ENCODE assay signal across 8 cellular contexts in genomic region chrY:20575531-20576088, GRCh38. TPM values are rescaled to one million over a fixed set of nuclear protein-coding genes. Genes with fewer than 3 reads are reported as not detected.
DNase-seq lines count a peak whose midpoint lies in the region; ATAC-seq and TF ChIP-seq lines count a peak whose summit lies in the region.

Gene EIF1AY, plus strand, starts transcription at chrY:20575776. Its CDS starts 96 bp downstream, at chrY:20575872.

- H3K4me3 Mint-ChIP-seq in activated CD8-positive, alpha-beta T cell treated with anti-CD3 and anti-CD28 coated beads, Interleukin-2, amount 10 ng/mL, durations not matched to agents 7 days and 5 days, result peak within 1 kb of the TSS; percentile 88

- peak; percentile 93 for ATAC-seq in GM19372 (IDR thresholded peaks at IDR 0.05; ENCODE audit: low read depth, unreplicated experiment)
- ATAC-seq in activated CD8-positive, alpha-beta T cell treated with anti-CD3 and anti-CD28 coated beads, Interleukin-2, amount 10 ng/mL, durations not matched to agents 7 days and 5 days, result peak; percentile 97
- ATAC-seq in left ventricle myocardium superior, result peak; percentile 99
- ATAC-seq in HG02852 (IDR thresholded peaks at IDR 0.05; ENCODE audit: unreplicated experiment), result no peak

- peak within 1 kb of the TSS; percentile 97 for H3K27ac Mint-ChIP-seq in activated CD8-positive, alpha-beta T cell treated with anti-CD3 and anti-CD28 coated beads, Interleukin-2, amount 10 ng/mL, durations not matched to agents 7 days and 5 days

- H3K4me3 ChIP-seq in LNCaP clone FGC (ENCODE audit: low read depth, low read length), result peak within 1 kb of the TSS; percentile 87

- CTCF ChIA-PET in activated CD8-positive, alpha-beta T cell treated with anti-CD3 and anti-CD28 coated beads, Interleukin-2, amount 10 ng/mL, durations not matched to agents 7 days and 5 days (lab: Charles Lee), result interaction anchor here (0.9 to 1.2 kb wide), 2 partner anchors 73 to 167 kb away, joined by 3 read pairs; no protein-coding TSS in a partner anchor

- H3K4me1 Mint-ChIP-seq in activated CD8-positive, alpha-beta T cell treated with anti-CD3 and anti-CD28 coated beads, Interleukin-2, amount 10 ng/mL, durations not matched to agents 7 days and 5 days (ENCODE audit: low read depth), result peaks cover 27% of the 10 kb centered on the region

- peaks cover 17% of the 10 kb centered on the region for H3K36me3 Mint-ChIP-seq in activated CD8-positive, alpha-beta T cell treated with anti-CD3 and anti-CD28 coated beads, Interleukin-2, amount 10 ng/mL, durations not matched to agents 7 days and 5 days (ENCODE audit: low read depth)

- TF ChIP-seq CTCF in LNCaP clone FGC (IDR thresholded peaks at IDR 0.05; ENCODE audit: control insufficient read depth, extremely low read depth, insufficient read depth), result no peak

- DNase-seq in LNCaP clone FGC (ENCODE audit: low read depth) (peak; percentile 85), left ventricle myocardium superior (peak; percentile 90), HT-29 (ENCODE audit: low spot score) (no peak), NCI-H146 treated with DMSO at 0.1 percent for 48 hours (lab: John Stamatoyannopoulos, UW; ENCODE audit: unreplicated experiment) (no peak)
- DNase-seq in activated CD8-positive, alpha-beta T cell treated with anti-CD3 and anti-CD28 coated beads, Interleukin-2, amount 10 ng/mL, durations not matched to agents 7 days and 5 days, result peak; percentile 91
- peak; percentile 82 to 85 for DNase-seq in stimulated activated CD4-positive, alpha-beta T cell treated with anti-CD3 and anti-CD28 coated beads, Interleukin-2, amount 100 ng/mL, for 24 hours

- intact Hi-C loops in left ventricle myocardium superior (cut with micrococcal nuclease), result no loop called here

- POLR2A ChIA-PET in activated CD8-positive, alpha-beta T cell treated with anti-CD3 and anti-CD28 coated beads, Interleukin-2, amount 10 ng/mL, durations not matched to agents 7 days and 5 days (lab: Charles Lee), result interaction anchor here (0.6 to 1.3 kb wide), 8 partner anchors 47 to 1008 kb away, joined by 3 to 5 read pairs (median 3); no protein-coding TSS in a partner anchor

- no peaks in the 10 kb centered on the region for H3K9me3 Mint-ChIP-seq in activated CD8-positive, alpha-beta T cell treated with anti-CD3 and anti-CD28 coated beads, Interleukin-2, amount 10 ng/mL, durations not matched to agents 7 days and 5 days (ENCODE audit: insufficient read depth)

- H3K27me3 Mint-ChIP-seq in activated CD8-positive, alpha-beta T cell treated with anti-CD3 and anti-CD28 coated beads, Interleukin-2, amount 10 ng/mL, durations not matched to agents 7 days and 5 days (ENCODE audit: low read depth), result no peaks in the 10 kb centered on the region

RNA-seq across cellular contexts. Expression of gene EIF1AY, which starts in this region (rescaled TPM):
- total RNA-seq in activated CD8-positive, alpha-beta T cell treated with anti-CD3 and anti-CD28 coated beads, Interleukin-2, amount 10 ng/mL, durations not matched to agents 7 days and 5 days, result 10 to 100 TPM; 70.4 to 72.9 TPM
- total RNA-seq in left ventricle myocardium superior, result 245 TPM
- not detected in 2 replicates for total RNA-seq in HT-29 (2014; rRNA removed; shearing (Covaris generic))

Comparison
In these comparisons a context has a peak if more than half of its experiments do, and no peak if none do; other contexts are left out.
1. DNase-seq: peak in LNCaP clone FGC (single experiment), activated CD8-positive, alpha-beta T cell treated with anti-CD3 and anti-CD28 coated beads, Interleukin-2, amount 10 ng/mL, durations not matched to agents 7 days and 5 days (single experiment), left ventricle myocardium superior (single experiment) and stimulated activated CD4-positive, alpha-beta T cell treated with anti-CD3 and anti-CD28 coated beads, Interleukin-2, amount 100 ng/mL, for 24 hours (2 of 2); none in HT-29 (single experiment) and NCI-H146 treated with DMSO at 0.1 percent for 48 hours (single experiment).